ENCODE assay signal across 9 cellular contexts in the genomic region with DNA sequence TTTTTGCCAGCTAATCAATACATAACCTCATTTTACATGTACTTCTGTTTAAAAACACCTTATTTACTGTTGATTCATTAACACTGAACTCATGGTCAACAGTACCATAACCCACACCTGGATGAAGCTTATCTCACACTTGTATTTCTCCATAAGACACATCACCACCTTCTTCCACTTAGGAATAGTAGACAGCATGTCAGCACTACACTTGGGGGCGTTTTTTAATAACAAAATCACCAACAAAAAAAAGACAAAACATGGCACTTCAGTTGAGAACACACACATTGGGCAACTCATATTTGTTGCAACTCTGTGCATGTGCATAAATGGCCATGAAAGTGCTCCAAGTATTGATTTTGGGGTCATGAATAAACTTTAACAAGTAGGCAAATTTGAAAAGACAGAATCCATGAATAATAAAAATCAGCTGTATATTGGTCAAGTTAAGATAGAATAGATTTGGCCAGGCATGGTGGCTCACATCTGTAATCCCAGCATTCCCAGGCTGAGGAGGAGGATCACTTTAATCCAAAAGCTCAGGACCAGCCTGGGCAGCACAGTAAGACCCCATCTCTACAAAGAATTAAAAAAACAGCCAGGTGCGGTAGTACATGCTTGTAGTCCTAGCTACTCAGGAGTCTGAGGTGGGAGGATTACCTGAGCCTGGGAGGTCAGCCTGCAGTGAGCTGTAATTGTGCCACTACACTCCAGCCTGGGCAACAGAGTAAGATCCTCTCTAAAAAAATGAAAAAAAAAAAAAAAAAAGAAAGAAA.
"Had no signal": no experiment of that assay in that cellular context is flagged by ENCODE, and none has a peak within 500 bp of the region (broad histone marks: within the 10 kb centered on the region; RNA-seq: fewer than 3 reads in every experiment).

No MANE protein-coding gene starts in this region.

- DNase-seq: H9, HCEC 1CT, Karpas-422 had no signal

- FAIRE-seq: H1, H54 had no signal

- H3K36me3 Mint-ChIP-seq: IgD-negative memory B cell had no signal

- H3K27ac Mint-ChIP-seq: GM23338, H9, IgD-negative memory B cell had no signal

- H3K27ac ChIP-seq: HL-60, KMS-11 had no signal

- H3K4me3 ChIP-seq: GM23338 had no signal

- H3K4me1 Mint-ChIP-seq: GM23338, H9, IgD-negative memory B cell had no signal

- ATAC-seq: GM23338 had no signal

- H3K9ac ChIP-seq: KMS-11 had no signal

- H3K4me3 Mint-ChIP-seq: GM23338, H9 had no signal
